Comparison of ENCODE assay signal across 22 cellular contexts in the genomic region with DNA sequence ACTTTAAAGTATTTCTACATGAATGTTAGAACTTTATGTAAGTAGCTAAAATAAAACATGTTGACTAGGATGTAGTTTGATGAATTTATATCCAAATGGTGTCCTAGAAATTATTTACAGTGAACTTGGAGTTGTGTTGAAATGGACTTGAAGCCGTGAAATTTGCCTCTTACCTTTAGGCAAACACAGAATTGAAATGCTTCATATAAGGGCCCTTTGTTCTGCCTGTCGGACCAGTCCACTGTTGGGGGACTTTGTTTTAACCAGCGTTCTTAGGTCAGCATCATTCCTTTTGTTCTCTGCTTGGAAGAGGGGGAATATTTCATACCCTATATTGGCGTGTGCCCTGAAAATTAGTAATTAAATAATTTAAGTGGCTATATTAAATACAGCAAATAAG.
"Had no signal": no experiment of that assay in that cellular context is flagged by ENCODE, and none has a peak within 500 bp of the region (broad histone marks: within the 10 kb centered on the region; RNA-seq: fewer than 3 reads in every experiment).

No MANE protein-coding gene starts in this region.

- DNase-seq: activated B cell treated with CpG ODN at 0.5 μM for 24 hours; activated CD4-positive, alpha-beta T cell treated with anti-CD3 and anti-CD28 coated beads for 48 hours; activated CD8-positive, alpha-beta T cell treated with anti-CD3 and anti-CD28 coated beads, Interleukin-2, amount 10 ng/mL, durations not matched to agents 7 days and 5 days; activated naive CD4-positive, alpha-beta T cell treated with Interleukin-2 at 50 U/mL for 16 hours; activated naive CD8-positive, alpha-beta T cell treated with anti-CD3 and anti-CD28 coated beads, Interleukin-2, amount 10 ng/mL, durations not matched to agents 7 days and 5 days; activated T-cell treated with anti-CD3 and anti-CD28 coated beads, Interleukin-2, amount 50 U/mL, for 24 hours; effector CD4-positive, alpha-beta T cell; islet precursor cell; left lung; mucosa of descending colon; naive B cell; SK-N-SH; stimulated activated CD4-positive, alpha-beta T cell treated with anti-CD3 and anti-CD28 coated beads, Interleukin-12 subunit alpha, Interleukin-12 subunit beta, amount 100 ng/mL, for 4 hours; stimulated activated CD4-positive, alpha-beta T cell treated with anti-CD3 and anti-CD28 coated beads, Interleukin-1b, Interleukin-23, amount 100 ng/mL, for 48 hours; testis; upper lobe of right lung had no signal

- H3K4me2 ChIP-seq: SK-N-SH had no signal

- H3K9ac ChIP-seq: SK-N-SH had no signal

- H3K27me3 Mint-ChIP-seq: activated B cell treated with CpG ODN at 0.5 μM for 24 hours; activated naive CD8-positive, alpha-beta T cell treated with anti-CD3 and anti-CD28 coated beads, Interleukin-2, amount 10 ng/mL, durations not matched to agents 7 days and 5 days; activated T-cell treated with anti-CD3 and anti-CD28 coated beads, Interleukin-2, amount 50 U/mL, for 24 hours; central memory CD8-positive, alpha-beta T cell; naive B cell; stimulated activated naive CD8-positive, alpha-beta T cell treated with anti-CD3 and anti-CD28 coated beads, Interleukin-15, Interleukin-2, amounts not matched to agents 100 ng/mL and 50 ng/mL, for 24 hours had no signal

- H3K4me3 ChIP-seq: coronary artery, left lung, mucosa of descending colon, testis, upper lobe of right lung had no signal

- H3K27ac Mint-ChIP-seq: activated B cell treated with CpG ODN at 0.5 μM for 24 hours; activated CD8-positive, alpha-beta T cell treated with anti-CD3 and anti-CD28 coated beads, Interleukin-2, amount 10 ng/mL, durations not matched to agents 7 days and 5 days; activated naive CD8-positive, alpha-beta T cell treated with anti-CD3 and anti-CD28 coated beads, Interleukin-2, amount 10 ng/mL, durations not matched to agents 7 days and 5 days; activated T-cell treated with anti-CD3 and anti-CD28 coated beads, Interleukin-2, amount 50 U/mL, for 24 hours; activated T-helper 2 cell treated with anti-CD3 and anti-CD28 coated beads, Interferon-gamma antibody, Interleukin-2, Interleukin-4, amounts not matched to agents 10 μg/mL and 5 μg/mL and 100 μg/mL, durations not matched to agents 14 hours and 24 hours and 36 hours; brain; stimulated activated naive CD8-positive, alpha-beta T cell treated with anti-CD3 and anti-CD28 coated beads, Interleukin-15, Interleukin-2, amounts not matched to agents 100 ng/mL and 50 ng/mL, for 24 hours; T-helper 2 cell treated with Interferon-gamma antibody and Interleukin-4, amounts not matched to agents 5 μg/mL and 100 μg/mL, for 36 hours had no signal

- H3K9me3 Mint-ChIP-seq: activated B cell treated with CpG ODN at 0.5 μM for 24 hours; activated naive CD8-positive, alpha-beta T cell treated with anti-CD3 and anti-CD28 coated beads, Interleukin-2, amount 10 ng/mL, durations not matched to agents 7 days and 5 days; activated T-cell treated with anti-CD3 and anti-CD28 coated beads, Interleukin-2, amount 50 U/mL, for 24 hours; activated T-helper 2 cell treated with anti-CD3 and anti-CD28 coated beads, Interferon-gamma antibody, Interleukin-2, Interleukin-4, amounts not matched to agents 10 μg/mL and 5 μg/mL and 100 μg/mL, durations not matched to agents 14 hours and 24 hours and 36 hours; brain; central memory CD8-positive, alpha-beta T cell; naive B cell; stimulated activated naive CD8-positive, alpha-beta T cell treated with anti-CD3 and anti-CD28 coated beads, Interleukin-15, Interleukin-2, amounts not matched to agents 100 ng/mL and 50 ng/mL, for 24 hours; T-helper 2 cell treated with Interferon-gamma antibody and Interleukin-4, amounts not matched to agents 5 μg/mL and 100 μg/mL, for 36 hours had no signal

- ATAC-seq: activated CD8-positive, alpha-beta T cell treated with anti-CD3 and anti-CD28 coated beads, Interleukin-2, amount 10 ng/mL, durations not matched to agents 7 days and 5 days; mucosa of descending colon had no signal

- H3K4me3 Mint-ChIP-seq: activated B cell treated with CpG ODN at 0.5 μM for 24 hours; activated CD8-positive, alpha-beta T cell treated with anti-CD3 and anti-CD28 coated beads, Interleukin-2, amount 10 ng/mL, durations not matched to agents 7 days and 5 days; activated naive CD8-positive, alpha-beta T cell treated with anti-CD3 and anti-CD28 coated beads, Interleukin-2, amount 10 ng/mL, durations not matched to agents 7 days and 5 days; activated T-cell treated with anti-CD3 and anti-CD28 coated beads, Interleukin-2, amount 50 U/mL, for 24 hours; brain; central memory CD8-positive, alpha-beta T cell; naive B cell; stimulated activated naive CD8-positive, alpha-beta T cell treated with anti-CD3 and anti-CD28 coated beads, Interleukin-15, Interleukin-2, amounts not matched to agents 100 ng/mL and 50 ng/mL, for 24 hours; T-helper 2 cell treated with Interferon-gamma antibody and Interleukin-4, amounts not matched to agents 5 μg/mL and 100 μg/mL, for 36 hours had no signal

- H3K27ac ChIP-seq: coronary artery, left lung, testis, upper lobe of right lung had no signal

- H3K9me3 ChIP-seq: left lung, SK-N-SH, testis, upper lobe of right lung had no signal

- H3K27me3 ChIP-seq: left lung, testis, upper lobe of right lung had no signal

- H3K9me2 ChIP-seq: SK-N-SH had no signal
